In the genomic region with DNA sequence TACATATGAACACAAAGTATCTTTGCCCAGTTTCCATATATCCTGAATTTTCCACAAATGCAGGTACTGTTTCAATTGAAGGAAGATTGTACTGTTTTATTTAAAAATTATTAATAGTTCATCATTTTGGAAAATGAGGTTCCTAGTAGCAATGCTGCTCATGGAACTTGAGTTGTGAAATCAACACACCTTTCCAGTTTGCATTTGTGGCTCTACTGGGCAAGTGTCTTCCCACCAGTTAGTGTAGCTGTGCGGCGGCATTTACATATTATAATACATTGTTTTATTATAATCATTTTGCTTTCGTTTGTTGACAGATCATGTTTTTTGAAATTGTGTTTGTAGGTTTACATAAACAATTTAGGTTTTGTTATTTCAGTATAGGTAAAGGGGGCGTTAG, we compare ENCODE assay signal across 8 cellular contexts. TPM values are rescaled to one million over a fixed set of nuclear protein-coding genes. Genes with fewer than 3 reads are reported as not detected.
A peak's percentile ranks its signal among the peaks of the same experiment; 100 is the strongest.
DNase-seq lines count a peak whose midpoint lies in the region; ATAC-seq, FAIRE-seq and TF ChIP-seq lines count a peak whose summit lies in the region.

No MANE protein-coding gene starts in this region.

- H3K27me3 ChIP-seq in H7 (ENCODE audit: control insufficient read depth, insufficient read depth, low read length) (no peaks in the 10 kb centered on the region), RWPE2 (ENCODE audit: insufficient read depth, poor library complexity, severe bottlenecking) (no peaks in the 10 kb centered on the region), skeletal muscle satellite cell (ENCODE audit: control insufficient read depth, insufficient read depth, low read length) (no peaks in the 10 kb centered on the region)

- peaks cover 3% of the 10 kb centered on the region for H3K4me1 ChIP-seq in RWPE2 (ENCODE audit: insufficient read depth, poor library complexity, severe bottlenecking)
- H3K4me1 ChIP-seq in skeletal muscle satellite cell (ENCODE audit: control insufficient read depth, insufficient read depth, low read length): peaks cover 21% of the 10 kb centered on the region

- DNase-seq in H7 (no peak), RWPE2 (ENCODE audit: low spot score) (no peak), fibroblast of mammary gland (ENCODE audit: low read depth) (no peak), RCC 7860 (ENCODE audit: low spot score) (no peak), Kasumi-1 (lab: John Stamatoyannopoulos, UW) (no peak), UCSD-AML1 (lab: John Stamatoyannopoulos, UW; ENCODE audit: unreplicated experiment) (no peak)

- H3K9me3 ChIP-seq in RWPE2 (ENCODE audit: severe bottlenecking) (no peaks in the 10 kb centered on the region), skeletal muscle satellite cell (replicated peaks; ENCODE audit: low read length) (no peaks in the 10 kb centered on the region)

- H3K4me2 ChIP-seq in skeletal muscle satellite cell (ENCODE audit: low read length): peak overlapping the region; percentile 94

- FAIRE-seq in RCC 7860 (lab: Jason Lieb, UNC): no peak

- peak overlapping the region; percentile 95 for H3K27ac ChIP-seq in RWPE2 (ENCODE audit: poor library complexity, severe bottlenecking)

- H3K4me3 ChIP-seq in H7 (ENCODE audit: insufficient read depth, low read depth, low read length) (peak overlapping the region; percentile 73; the same call in 1 of the 2 replicates), RWPE2 (ENCODE audit: severe bottlenecking) (peak overlapping the region; percentile 81), fibroblast of mammary gland (ENCODE audit: control insufficient read depth, low read depth, low read length) (peak overlapping the region; percentile 99), skeletal muscle satellite cell (ENCODE audit: low read length) (peak overlapping the region; percentile 94)

- H3K9ac ChIP-seq in skeletal muscle satellite cell (ENCODE audit: low read depth, low read length): peak overlapping the region; percentile 99

- H3K36me3 ChIP-seq in H7 (replicated peaks; ENCODE audit: control insufficient read depth, insufficient read depth, low read length): 0 out of 2 replicates have a peak, but pooled peaks cover 1% of the 10 kb centered on the region
- H3K36me3 ChIP-seq in RWPE2 (ENCODE audit: low read depth): peaks cover 19% of the 10 kb centered on the region
- peaks cover 4% of the 10 kb centered on the region for H3K36me3 ChIP-seq in skeletal muscle satellite cell (ENCODE audit: insufficient read depth, low read length)

- no peak for TF ChIP-seq CTCF in RWPE2 (IDR thresholded peaks at IDR 0.05; ENCODE audit: poor library complexity, severe bottlenecking)
- TF ChIP-seq CTCF in fibroblast of mammary gland (conservative IDR thresholded peaks at IDR 0.05; ENCODE audit: control insufficient read depth, insufficient read depth, low read depth, low read length): no peak

- no peak for ATAC-seq in RWPE2 (ENCODE audit: low read depth)
- no peak for ATAC-seq in GM21619 (IDR thresholded peaks at IDR 0.05; ENCODE audit: unreplicated experiment)

RNA-seq across cellular contexts. Expression of gene DDX3X, which starts 2.0 kb away (rescaled TPM):
- 186 and 198 TPM in 2 replicates for total RNA-seq in H7 (2014; rRNA removed; shearing (Covaris generic))
- total RNA-seq in skeletal muscle satellite cell (2012; rRNA removed): 92.8 and 138 TPM in 2 replicates
